8 cellular contexts compared by ENCODE assay signal in the genomic region with DNA sequence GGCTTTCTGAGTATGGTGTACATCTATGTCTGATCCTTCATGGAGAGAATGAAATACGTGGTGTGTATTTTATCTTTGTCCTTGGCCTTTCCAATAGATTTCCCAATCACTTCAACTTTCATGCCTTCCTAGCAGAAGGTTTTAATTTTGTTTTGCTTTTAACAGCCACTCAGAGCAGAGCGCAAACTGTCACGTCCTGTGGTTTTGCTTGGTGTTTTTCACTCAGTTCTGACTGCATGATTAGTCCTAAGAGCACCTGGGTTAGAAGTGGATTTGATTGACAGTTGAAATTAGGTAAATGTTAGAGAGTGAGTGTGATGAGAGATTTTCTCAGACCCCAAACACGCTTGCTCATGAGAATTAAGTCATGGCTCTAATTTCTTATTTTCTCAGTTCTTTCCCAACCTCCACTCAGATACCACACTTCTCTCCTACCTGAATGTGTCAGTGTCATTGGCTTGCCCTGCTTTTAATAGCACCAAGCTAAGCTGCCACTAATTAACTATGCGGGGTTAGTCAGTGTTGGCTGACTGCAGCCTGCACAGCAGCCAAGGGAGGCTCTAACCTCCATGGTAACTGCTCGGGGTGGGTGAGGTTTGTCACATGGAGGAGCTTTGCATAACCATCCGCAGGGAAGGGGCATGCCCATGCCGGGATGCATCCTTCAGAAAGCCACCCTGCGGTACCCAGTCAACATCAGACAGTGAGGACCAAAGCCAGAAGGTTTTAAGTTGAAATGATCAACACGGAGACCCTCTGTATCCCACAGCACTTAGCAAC.
A peak's percentile ranks its signal among the peaks of the same experiment; 100 is the strongest.
DNase-seq lines count a peak whose midpoint lies in the region; ATAC-seq and TF ChIP-seq lines count a peak whose summit lies in the region.

No MANE protein-coding gene starts in this region.

- DNase-seq in NCI-H2107 treated with DMSO at 0.1 percent for 48 hours (lab: John Stamatoyannopoulos, UW; ENCODE audit: unreplicated experiment) = peak; percentile 39
- no peak for DNase-seq in NCI-H2107 (lab: John Stamatoyannopoulos, UW)
- DNase-seq in astrocyte of the hippocampus (ENCODE audit: low read depth, low spot score) = peak; percentile 63
- DNase-seq in naive B cell = peak; percentile 27
- no peak for DNase-seq in mesothelial cell of epicardium (ENCODE audit: low spot score in 2 of 2, unreplicated experiment in 2 of 2)
- no peak for DNase-seq in erythroblast (lab: John Stamatoyannopoulos, UW)

- H3K27ac Mint-ChIP-seq in naive B cell = peak overlapping the region; percentile 49 to 90 (median 81)
- H3K27ac Mint-ChIP-seq in mesothelial cell of epicardium = no peak overlapping the region

- no peaks in the 10 kb centered on the region for H3K9me3 ChIP-seq in KOPT-K1 (ENCODE audit: insufficient read depth, low read length, poor library complexity, severe bottlenecking)

- TF ChIP-seq CTCF in mesothelial cell of epicardium (IDR thresholded peaks at IDR 0.05; ENCODE audit: unreplicated experiment) = no peak

- peak overlapping the region; percentile 93 for H3K27ac ChIP-seq in KOPT-K1 (ENCODE audit: low read depth, low read length, poor library complexity, severe bottlenecking)

- no peaks in the 10 kb centered on the region for H3K36me3 ChIP-seq in KOPT-K1 (ENCODE audit: insufficient read depth, low read length)

- H3K9me3 Mint-ChIP-seq in naive B cell (no peaks in the 10 kb centered on the region), mesothelial cell of epicardium (no peaks in the 10 kb centered on the region)

- H3K4me1 Mint-ChIP-seq in naive B cell (peaks cover 13 to 25% (median 14%) of the 10 kb centered on the region in 3 donors), mesothelial cell of epicardium (peaks cover 4% of the 10 kb centered on the region)

- ATAC-seq in GM21619 (IDR thresholded peaks at IDR 0.05; ENCODE audit: unreplicated experiment) = peak; percentile 85
- peak; percentile 91 to 92 for ATAC-seq in naive B cell (ENCODE audit: low read depth in 2 of 2)

- no peak for TF ChIP-seq POLR2A in erythroblast (IDR thresholded peaks at IDR 0.05; ENCODE audit: low read length)

- H3K36me3 Mint-ChIP-seq in naive B cell = no peaks in the 10 kb centered on the region
- H3K36me3 Mint-ChIP-seq in mesothelial cell of epicardium = no peaks in the 10 kb centered on the region

- H3K27me3 Mint-ChIP-seq in naive B cell (no peaks in the 10 kb centered on the region), mesothelial cell of epicardium (ENCODE audit: low read depth) (no peaks in the 10 kb centered on the region)

- H3K4me3 Mint-ChIP-seq in naive B cell = peak overlapping the region in 7 of 8 donors; percentile 15 to 76 (median 47)
- no peak overlapping the region for H3K4me3 Mint-ChIP-seq in mesothelial cell of epicardium

Comparison
In these comparisons a context has a peak if more than half of its experiments do, and no peak if none do; other contexts are left out.
1. DNase-seq: peak in NCI-H2107 treated with DMSO at 0.1 percent for 48 hours (single experiment), astrocyte of the hippocampus (single experiment) and naive B cell (single experiment); none in NCI-H2107 (single experiment), mesothelial cell of epicardium (0 of 2) and erythroblast (0 of 2).